In genomic region chr3:155870945-155871745, GRCh38 we compare ENCODE assay signal across 8 cellular contexts. TPM values are rescaled to one million over a fixed set of nuclear protein-coding genes. Genes with fewer than 3 reads are reported as not detected.
DNase-seq lines count a peak whose midpoint lies in the region; TF ChIP-seq lines count a peak whose summit lies in the region.

No MANE protein-coding gene starts in this region.

- TF ChIP-seq CTCF in GM13977 (IDR thresholded peaks at IDR 0.05; ENCODE audit: extremely low read depth, insufficient read depth, missing control alignments): peak; percentile 20

- in situ Hi-C loops in GM13977 (cut with MboI; ENCODE audit: low pct_unique_long_range_greater_than_20kb, low sequenced_read_pairs, unreplicated experiment): no loop called here

- H2AK5ac ChIP-seq in mesenchymal stem cell (ENCODE audit: low read length, severe bottlenecking): no peak overlapping the region

- H3K36me3 ChIP-seq in MG63 (peaks cover 26% of the 10 kb centered on the region), duodenal mucosa (ENCODE audit: control insufficient read depth in 1 of 2, insufficient read depth in 2 of 2, low read length in 2 of 2) (no peaks in the 10 kb centered on the region), mesenchymal stem cell (ENCODE audit: control insufficient read depth in 1 of 2, insufficient read depth in 2 of 2, low read depth in 1 of 2, low read length in 2 of 2) (no peaks in the 10 kb centered on the region)

- peak overlapping the region; percentile 57 for H2AFZ ChIP-seq in mesenchymal stem cell (ENCODE audit: low read depth, low read length)

- H3K18ac ChIP-seq in mesenchymal stem cell (ENCODE audit: low read depth in 1 of 2, low read length in 2 of 2): peak overlapping the region; percentile 86 to 97

- H3K9me3 ChIP-seq in MG63: no peaks in the 10 kb centered on the region
- H3K9me3 ChIP-seq in duodenal mucosa (ENCODE audit: control insufficient read depth in 1 of 2, low read length in 2 of 2): no peaks in the 10 kb centered on the region
- no peaks in the 10 kb centered on the region for H3K9me3 ChIP-seq in mesenchymal stem cell (ENCODE audit: control insufficient read depth, low read length)

- peak overlapping the region; percentile 82 to 92 for H3K14ac ChIP-seq in mesenchymal stem cell (ENCODE audit: low read length in 2 of 2)

- H3K27ac ChIP-seq in duodenal mucosa (ENCODE audit: low read depth, low read length) (peak overlapping the region; percentile 89), mesenchymal stem cell (ENCODE audit: low read length, poor library complexity, severe bottlenecking) (peak overlapping the region; percentile 12)

- H3K4me1 ChIP-seq in duodenal mucosa (ENCODE audit: control insufficient read depth in 1 of 2, insufficient read depth in 2 of 2, low read length in 2 of 2) (peaks cover 11 to 19% of the 10 kb centered on the region in 2 donors), mesenchymal stem cell (ENCODE audit: control insufficient read depth, insufficient read depth, low read depth, low read length) (peaks cover 7% of the 10 kb centered on the region)

- H3K23ac ChIP-seq in mesenchymal stem cell (ENCODE audit: low read length in 2 of 2): peak overlapping the region; percentile 83 to 90

- H3K4me3 ChIP-seq in MG63: peak overlapping the region; percentile 100
- peak overlapping the region; percentile 83 to 95 for H3K4me3 ChIP-seq in duodenal mucosa (ENCODE audit: low read depth in 1 of 2, low read length in 2 of 2)
- peak overlapping the region; percentile 90 to 94 for H3K4me3 ChIP-seq in mesenchymal stem cell (ENCODE audit: insufficient read depth in 1 of 2, low read depth in 1 of 2, low read length in 2 of 2)

- H3K4me2 ChIP-seq in mesenchymal stem cell (ENCODE audit: low read length, poor library complexity, severe bottlenecking): peak overlapping the region; percentile 82

- H3K79me1 ChIP-seq in mesenchymal stem cell (replicated peaks; ENCODE audit: low read length, poor library complexity, severe bottlenecking): no peaks in the 10 kb centered on the region

- no peaks in the 10 kb centered on the region for H3K27me3 ChIP-seq in MG63
- no peaks in the 10 kb centered on the region for H3K27me3 ChIP-seq in duodenal mucosa (ENCODE audit: control insufficient read depth in 1 of 2, insufficient read depth in 2 of 2, low read length in 2 of 2)
- H3K27me3 ChIP-seq in mesenchymal stem cell (ENCODE audit: control insufficient read depth in 1 of 2, insufficient read depth in 1 of 2, low read length in 2 of 2): no peaks in the 10 kb centered on the region

- DNase-seq in GM13977 (ENCODE audit: low spot score) (peak; percentile 57), HCEC 1CT (peak; percentile 43), MG63 (peak; percentile 77), mesenchymal stem cell (no peak), KG1 (lab: John Stamatoyannopoulos, UW) (no peak)
- peak; percentile 16 to 24 for DNase-seq in activated CD4-positive, alpha-beta T cell treated with anti-CD3 and anti-CD28 coated beads, Interleukin-2, amount 50 U/mL, for 4 hours
- peak; percentile 16 for DNase-seq in stimulated activated CD8-positive, alpha-beta memory T cell treated with anti-CD3 and anti-CD28 coated beads, Interleukin-15, amount 100 ng/mL, for 24 hours (ENCODE audit: low read depth)

- peak overlapping the region; percentile 92 for H4K8ac ChIP-seq in mesenchymal stem cell (ENCODE audit: low read length)

- under 1% methylated on average over 72 of the region's 85 CpGs for WGBS in mesenchymal stem cell

- H4K91ac ChIP-seq in mesenchymal stem cell (ENCODE audit: low read length): peak overlapping the region; percentile 96

- peak overlapping the region; percentile 90 to 97 for H3K4ac ChIP-seq in mesenchymal stem cell (ENCODE audit: low read depth in 1 of 2, low read length in 2 of 2)

- peak overlapping the region; percentile 91 for H2BK5ac ChIP-seq in mesenchymal stem cell (ENCODE audit: low read depth, low read length, poor library complexity, severe bottlenecking)

- H3K9ac ChIP-seq in duodenal mucosa (ENCODE audit: low read depth in 1 of 2, low read length in 2 of 2) (peak overlapping the region; percentile 81), mesenchymal stem cell (ENCODE audit: low read length) (peak overlapping the region; percentile 94)

- peak overlapping the region in 1 of 2 experiments; percentile 18 for H2BK12ac ChIP-seq in mesenchymal stem cell (ENCODE audit: low read length in 2 of 2)

- peak overlapping the region; percentile 97 for H2BK15ac ChIP-seq in mesenchymal stem cell (ENCODE audit: low read depth, poor library complexity, severe bottlenecking)

- H2BK120ac ChIP-seq in mesenchymal stem cell (ENCODE audit: low read depth, low read length): peak overlapping the region; percentile 95

RNA-seq across cellular contexts. Expression of gene GMPS, which starts 0.7 kb away (rescaled TPM):
- 51.3 and 56.7 TPM in 2 replicates for total RNA-seq in MG63 (2014; rRNA removed; shearing (Covaris generic); ENCODE audit: low replicate concordance)
- polyA plus RNA-seq in mesenchymal stem cell (2013, experiment 1 of 2): 48.7 TPM
- 51.5 TPM for polyA plus RNA-seq in mesenchymal stem cell (2013, experiment 2 of 2)

RNA-seq across cellular contexts. Expression of gene SLC33A1, which starts 16.9 kb away (rescaled TPM):
- total RNA-seq in MG63 (2014; rRNA removed; shearing (Covaris generic); ENCODE audit: low replicate concordance): 30.2 and 50.1 TPM in 2 replicates
- 21.6 TPM for polyA plus RNA-seq in mesenchymal stem cell (2013, experiment 1 of 2)
- 24.3 TPM for polyA plus RNA-seq in mesenchymal stem cell (2013, experiment 2 of 2)

Comparison
In these comparisons a context has a peak if more than half of its experiments do, and no peak if none do; other contexts are left out.
1. DNase-seq: peak in GM13977 (single experiment), HCEC 1CT (single experiment), MG63 (single experiment), activated CD4-positive, alpha-beta T cell treated with anti-CD3 and anti-CD28 coated beads, Interleukin-2, amount 50 U/mL, for 4 hours (2 of 2) and stimulated activated CD8-positive, alpha-beta memory T cell treated with anti-CD3 and anti-CD28 coated beads, Interleukin-15, amount 100 ng/mL, for 24 hours (single experiment); none in mesenchymal stem cell (single experiment) and KG1 (single experiment).
2. Peak in every context shown above with its lines, with median percentiles within 50 percentile points of each other: H3K4me3 ChIP-seq.